Comparison of ENCODE assay signal across 8 cellular contexts in genomic region chr22:36781656-36782627, GRCh38. TPM values are rescaled to one million over a fixed set of nuclear protein-coding genes. Genes with fewer than 3 reads are reported as not detected.
DNase-seq lines count a peak whose midpoint lies in the region; ATAC-seq and TF ChIP-seq lines count a peak whose summit lies in the region.

No MANE protein-coding gene starts in this region.

- H3K36me3 ChIP-seq in SJSA1 (no peaks in the 10 kb centered on the region), gastroesophageal sphincter (no peaks in the 10 kb centered on the region)

- peaks cover 5% of the 10 kb centered on the region; the same call in 1 of the 2 replicates for H3K4me1 ChIP-seq in SJSA1 (replicated peaks)
- H3K4me1 ChIP-seq in gastroesophageal sphincter, result peaks cover 0 to 14% (median 8%) of the 10 kb centered on the region in 3 donors

- DNase-seq in AG08395 (ENCODE audit: low spot score), result peak; percentile 92
- peak in 65 of 76 experiments; percentile 7 to 79 (median 58) for DNase-seq in HUDEP-2 (lab: John Stamatoyannopoulos, UW; ENCODE audit: unreplicated experiment in 76 of 76)
- DNase-seq in SJSA1 (ENCODE audit: low read depth in 1 of 2, low spot score in 2 of 2), result peak; percentile 86 to 90
- peak; percentile 90 for DNase-seq in activated gamma-delta T cell treated with Interleukin-2 at 50 U/mL for 16 hours
- DNase-seq in occipital lobe (lab: John Stamatoyannopoulos, UW), result peak; percentile 65
- peak in 44 of 49 donors; percentile 6 to 82 (median 62) for DNase-seq in substantia nigra (lab: John Stamatoyannopoulos, UW)

- WGBS in gastroesophageal sphincter (ENCODE audit: low coverage in 1 of 2), 2 donors, result 17 to 40% methylated on average over 7 to 8 of the region's 33 CpGs

- H3K9me3 ChIP-seq in SJSA1 (replicated peaks) (no peaks in the 10 kb centered on the region), gastroesophageal sphincter (no peaks in the 10 kb centered on the region)

- H3K27me3 ChIP-seq in SJSA1 (replicated peaks), result peaks cover 10% of the 10 kb centered on the region
- H3K27me3 ChIP-seq in gastroesophageal sphincter, result no peaks in the 10 kb centered on the region

- no peak overlapping the region for H3K4me3 ChIP-seq in SJSA1
- H3K4me3 ChIP-seq in gastroesophageal sphincter, result no peak overlapping the region

- TF ChIP-seq CTCF in gastroesophageal sphincter (IDR thresholded peaks at IDR 0.05), result peak in 3 of 4 experiments; percentile 86 to 94 (median 93)

- no peak for TF ChIP-seq POLR2A in gastroesophageal sphincter (IDR thresholded peaks at IDR 0.05)

- no peak overlapping the region for H3K27ac ChIP-seq in SJSA1
- H3K27ac ChIP-seq in gastroesophageal sphincter, result peak overlapping the region in 3 of 4 donors; percentile 51 to 70 (median 57)
- H3K27ac ChIP-seq in substantia nigra (ENCODE audit: low read depth, low read length, poor library complexity, severe bottlenecking), result no peak overlapping the region

- ATAC-seq in GM18520 (IDR thresholded peaks at IDR 0.05; ENCODE audit: unreplicated experiment), result peak; percentile 79
- ATAC-seq in gastroesophageal sphincter, result peak; percentile 93

- TF ChIP-seq EP300 in gastroesophageal sphincter (IDR thresholded peaks at IDR 0.05), result no peak

RNA-seq across cellular contexts. Expression of gene IFT27, which starts 6.0 kb away (rescaled TPM):
- total RNA-seq in SJSA1 (2014; rRNA removed; shearing (Covaris generic)), result 22.6 and 33.4 TPM in 2 replicates
- total RNA-seq in gastroesophageal sphincter (10 to 100 TPM; 16.3 to 27.6 (median 18.4) TPM), occipital lobe (16.4 TPM)

RNA-seq across cellular contexts. Expression of gene PVALB, which starts 34.9 kb away (rescaled TPM):
- not detected in 2 replicates for total RNA-seq in SJSA1 (2014; rRNA removed; shearing (Covaris generic))
- total RNA-seq in gastroesophageal sphincter (not detected), occipital lobe (0.62 TPM)

Comparison
In these comparisons a context has a peak if more than half of its experiments do, and no peak if none do; other contexts are left out.
1. H3K27ac ChIP-seq: peak in gastroesophageal sphincter (3 of 4); none in SJSA1 (single experiment) and substantia nigra (single experiment).
2. Peak in every context shown above with its lines, with median percentiles within 50 percentile points of each other: DNase-seq.